Comparison of ENCODE assay signal across 1 cellular context in the genomic region with DNA sequence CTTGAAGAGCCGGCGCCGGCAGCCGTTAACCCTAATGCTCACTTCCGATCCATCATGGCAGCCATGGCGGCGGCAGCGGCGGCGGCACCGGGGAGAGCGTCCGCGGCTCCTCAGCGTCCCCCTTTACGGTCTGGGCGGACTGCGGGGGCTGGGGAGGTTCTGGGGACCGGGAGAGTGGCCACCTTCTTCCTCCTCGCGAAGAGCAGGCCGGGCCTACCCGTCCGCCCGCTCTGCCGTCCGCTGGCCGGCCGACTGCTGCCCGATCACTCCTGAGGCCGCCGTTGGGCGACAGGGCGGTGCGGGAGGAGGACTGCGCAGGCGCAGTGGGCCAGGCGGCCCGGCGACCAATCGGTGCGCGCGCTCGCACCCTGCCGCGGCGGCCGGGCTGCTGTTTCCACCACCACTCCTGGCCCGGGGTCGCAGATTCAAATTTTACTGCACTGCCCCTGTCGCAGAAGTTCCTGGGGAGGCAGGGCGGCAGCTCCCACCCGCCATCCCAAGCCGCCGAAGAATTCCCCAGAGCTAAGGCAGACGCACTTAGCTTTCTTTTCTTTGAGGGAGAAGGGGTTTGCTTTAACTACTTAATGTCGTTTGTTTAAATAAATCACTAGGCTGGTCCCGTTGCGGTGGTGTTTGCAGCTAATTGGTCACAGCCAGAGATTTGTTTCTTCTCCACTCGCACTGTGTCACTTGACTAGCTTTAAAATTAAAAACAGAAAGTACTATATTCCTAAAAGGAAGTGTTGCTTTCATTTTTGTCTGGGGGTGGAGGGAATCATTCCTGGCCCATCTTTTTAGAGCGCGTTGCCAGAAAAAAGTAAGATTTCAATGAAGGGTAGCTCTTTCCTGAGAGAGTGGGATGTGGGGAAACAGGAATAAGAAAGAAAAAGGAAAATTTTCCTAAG.
A peak's percentile ranks its signal among the peaks of the same experiment; 100 is the strongest.
TF ChIP-seq lines count a peak whose summit lies in the region.

A gene (minus strand): TSS at position 290 of the 905 bp plus-strand sequence. CDS start 452 bp downstream, outside the sequence.

TF ChIP-seq in GM23338, 12 proteins besides CTCF, POLR2A, EP300 and RAD21 (continued from another document):
- TF ChIP-seq, protein P1, sequence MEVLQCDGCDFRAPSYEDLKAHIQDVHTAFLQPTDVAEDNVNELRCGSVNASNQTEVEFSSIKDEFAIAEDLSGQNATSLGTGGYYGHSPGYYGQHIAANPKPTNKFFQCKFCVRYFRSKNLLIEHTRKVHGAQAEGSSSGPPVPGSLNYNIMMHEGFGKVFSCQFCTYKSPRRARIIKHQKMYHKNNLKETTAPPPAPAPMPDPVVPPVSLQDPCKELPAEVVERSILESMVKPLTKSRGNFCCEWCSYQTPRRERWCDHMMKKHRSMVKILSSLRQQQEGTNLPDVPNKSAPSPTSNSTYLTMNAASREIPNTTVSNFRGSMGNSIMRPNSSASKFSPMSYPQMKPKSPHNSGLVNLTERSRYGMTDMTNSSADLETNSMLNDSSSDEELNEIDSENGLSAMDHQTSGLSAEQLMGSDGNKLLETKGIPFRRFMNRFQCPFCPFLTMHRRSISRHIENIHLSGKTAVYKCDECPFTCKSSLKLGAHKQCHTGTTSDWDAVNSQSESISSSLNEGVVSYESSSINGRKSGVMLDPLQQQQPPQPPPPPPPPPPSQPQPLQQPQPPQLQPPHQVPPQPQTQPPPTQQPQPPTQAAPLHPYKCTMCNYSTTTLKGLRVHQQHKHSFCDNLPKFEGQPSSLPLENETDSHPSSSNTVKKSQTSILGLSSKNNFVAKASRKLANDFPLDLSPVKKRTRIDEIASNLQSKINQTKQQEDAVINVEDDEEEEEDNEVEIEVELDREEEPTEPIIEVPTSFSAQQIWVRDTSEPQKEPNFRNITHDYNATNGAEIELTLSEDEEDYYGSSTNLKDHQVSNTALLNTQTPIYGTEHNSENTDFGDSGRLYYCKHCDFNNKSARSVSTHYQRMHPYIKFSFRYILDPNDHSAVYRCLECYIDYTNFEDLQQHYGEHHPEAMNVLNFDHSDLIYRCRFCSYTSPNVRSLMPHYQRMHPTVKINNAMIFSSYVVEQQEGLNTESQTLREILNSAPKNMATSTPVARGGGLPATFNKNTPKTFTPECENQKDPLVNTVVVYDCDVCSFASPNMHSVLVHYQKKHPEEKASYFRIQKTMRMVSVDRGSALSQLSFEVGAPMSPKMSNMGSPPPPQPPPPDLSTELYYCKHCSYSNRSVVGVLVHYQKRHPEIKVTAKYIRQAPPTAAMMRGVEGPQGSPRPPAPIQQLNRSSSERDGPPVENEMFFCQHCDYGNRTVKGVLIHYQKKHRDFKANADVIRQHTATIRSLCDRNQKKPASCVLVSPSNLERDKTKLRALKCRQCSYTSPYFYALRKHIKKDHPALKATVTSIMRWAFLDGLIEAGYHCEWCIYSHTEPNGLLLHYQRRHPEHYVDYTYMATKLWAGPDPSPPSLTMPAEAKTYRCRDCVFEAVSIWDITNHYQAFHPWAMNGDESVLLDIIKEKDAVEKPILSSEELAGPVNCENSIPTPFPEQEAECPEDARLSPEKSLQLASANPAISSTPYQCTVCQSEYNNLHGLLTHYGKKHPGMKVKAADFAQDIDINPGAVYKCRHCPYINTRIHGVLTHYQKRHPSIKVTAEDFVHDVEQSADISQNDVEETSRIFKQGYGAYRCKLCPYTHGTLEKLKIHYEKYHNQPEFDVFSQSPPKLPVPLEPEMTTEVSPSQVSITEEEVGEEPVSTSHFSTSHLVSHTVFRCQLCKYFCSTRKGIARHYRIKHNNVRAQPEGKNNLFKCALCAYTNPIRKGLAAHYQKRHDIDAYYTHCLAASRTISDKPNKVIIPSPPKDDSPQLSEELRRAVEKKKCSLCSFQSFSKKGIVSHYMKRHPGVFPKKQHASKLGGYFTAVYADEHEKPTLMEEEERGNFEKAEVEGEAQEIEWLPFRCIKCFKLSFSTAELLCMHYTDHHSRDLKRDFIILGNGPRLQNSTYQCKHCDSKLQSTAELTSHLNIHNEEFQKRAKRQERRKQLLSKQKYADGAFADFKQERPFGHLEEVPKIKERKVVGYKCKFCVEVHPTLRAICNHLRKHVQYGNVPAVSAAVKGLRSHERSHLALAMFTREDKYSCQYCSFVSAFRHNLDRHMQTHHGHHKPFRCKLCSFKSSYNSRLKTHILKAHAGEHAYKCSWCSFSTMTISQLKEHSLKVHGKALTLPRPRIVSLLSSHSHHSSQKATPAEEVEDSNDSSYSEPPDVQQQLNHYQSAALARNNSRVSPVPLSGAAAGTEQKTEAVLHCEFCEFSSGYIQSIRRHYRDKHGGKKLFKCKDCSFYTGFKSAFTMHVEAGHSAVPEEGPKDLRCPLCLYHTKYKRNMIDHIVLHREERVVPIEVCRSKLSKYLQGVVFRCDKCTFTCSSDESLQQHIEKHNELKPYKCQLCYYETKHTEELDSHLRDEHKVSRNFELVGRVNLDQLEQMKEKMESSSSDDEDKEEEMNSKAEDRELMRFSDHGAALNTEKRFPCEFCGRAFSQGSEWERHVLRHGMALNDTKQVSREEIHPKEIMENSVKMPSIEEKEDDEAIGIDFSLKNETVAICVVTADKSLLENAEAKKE (CRISPR knock-in tag; IDR thresholded peaks at IDR 0.05) = no peak
- no peak for TF ChIP-seq EZH2 (IDR thresholded peaks at IDR 0.05; ENCODE audit: low read depth, unreplicated experiment)
- TF ChIP-seq STAT1 (IDR thresholded peaks at IDR 0.05; ENCODE audit: unreplicated experiment) = no peak
- no peak for TF ChIP-seq NANOG (IDR thresholded peaks at IDR 0.05; ENCODE audit: borderline replicate concordance)
- TF ChIP-seq, protein P2, sequence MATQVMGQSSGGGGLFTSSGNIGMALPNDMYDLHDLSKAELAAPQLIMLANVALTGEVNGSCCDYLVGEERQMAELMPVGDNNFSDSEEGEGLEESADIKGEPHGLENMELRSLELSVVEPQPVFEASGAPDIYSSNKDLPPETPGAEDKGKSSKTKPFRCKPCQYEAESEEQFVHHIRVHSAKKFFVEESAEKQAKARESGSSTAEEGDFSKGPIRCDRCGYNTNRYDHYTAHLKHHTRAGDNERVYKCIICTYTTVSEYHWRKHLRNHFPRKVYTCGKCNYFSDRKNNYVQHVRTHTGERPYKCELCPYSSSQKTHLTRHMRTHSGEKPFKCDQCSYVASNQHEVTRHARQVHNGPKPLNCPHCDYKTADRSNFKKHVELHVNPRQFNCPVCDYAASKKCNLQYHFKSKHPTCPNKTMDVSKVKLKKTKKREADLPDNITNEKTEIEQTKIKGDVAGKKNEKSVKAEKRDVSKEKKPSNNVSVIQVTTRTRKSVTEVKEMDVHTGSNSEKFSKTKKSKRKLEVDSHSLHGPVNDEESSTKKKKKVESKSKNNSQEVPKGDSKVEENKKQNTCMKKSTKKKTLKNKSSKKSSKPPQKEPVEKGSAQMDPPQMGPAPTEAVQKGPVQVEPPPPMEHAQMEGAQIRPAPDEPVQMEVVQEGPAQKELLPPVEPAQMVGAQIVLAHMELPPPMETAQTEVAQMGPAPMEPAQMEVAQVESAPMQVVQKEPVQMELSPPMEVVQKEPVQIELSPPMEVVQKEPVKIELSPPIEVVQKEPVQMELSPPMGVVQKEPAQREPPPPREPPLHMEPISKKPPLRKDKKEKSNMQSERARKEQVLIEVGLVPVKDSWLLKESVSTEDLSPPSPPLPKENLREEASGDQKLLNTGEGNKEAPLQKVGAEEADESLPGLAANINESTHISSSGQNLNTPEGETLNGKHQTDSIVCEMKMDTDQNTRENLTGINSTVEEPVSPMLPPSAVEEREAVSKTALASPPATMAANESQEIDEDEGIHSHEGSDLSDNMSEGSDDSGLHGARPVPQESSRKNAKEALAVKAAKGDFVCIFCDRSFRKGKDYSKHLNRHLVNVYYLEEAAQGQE (IDR thresholded peaks at IDR 0.05; ENCODE audit: unreplicated experiment) = peak; percentile 4
- TF ChIP-seq, protein P3, sequence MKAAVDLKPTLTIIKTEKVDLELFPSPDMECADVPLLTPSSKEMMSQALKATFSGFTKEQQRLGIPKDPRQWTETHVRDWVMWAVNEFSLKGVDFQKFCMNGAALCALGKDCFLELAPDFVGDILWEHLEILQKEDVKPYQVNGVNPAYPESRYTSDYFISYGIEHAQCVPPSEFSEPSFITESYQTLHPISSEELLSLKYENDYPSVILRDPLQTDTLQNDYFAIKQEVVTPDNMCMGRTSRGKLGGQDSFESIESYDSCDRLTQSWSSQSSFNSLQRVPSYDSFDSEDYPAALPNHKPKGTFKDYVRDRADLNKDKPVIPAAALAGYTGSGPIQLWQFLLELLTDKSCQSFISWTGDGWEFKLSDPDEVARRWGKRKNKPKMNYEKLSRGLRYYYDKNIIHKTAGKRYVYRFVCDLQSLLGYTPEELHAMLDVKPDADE (IDR thresholded peaks at IDR 0.05) = no peak
- no peak for TF ChIP-seq JUNB (IDR thresholded peaks at IDR 0.05; ENCODE audit: unreplicated experiment)
- peak; percentile 97 for TF ChIP-seq POLR2AphosphoS5 (IDR thresholded peaks at IDR 0.05; ENCODE audit: low read depth)
